9 cellular contexts compared by ENCODE assay signal in genomic region chr6:3209114-3210023, GRCh38. TPM values are rescaled to one million over a fixed set of nuclear protein-coding genes. Genes with fewer than 3 reads are reported as not detected.
DNase-seq lines count a peak whose midpoint lies in the region; ATAC-seq lines count a peak whose summit lies in the region.
"Had no signal": no experiment of that assay in that cellular context is flagged by ENCODE, and none has a peak within 500 bp of the region (broad histone marks: within the 10 kb centered on the region; RNA-seq: fewer than 3 reads in every experiment).

No MANE protein-coding gene starts in this region.

- peaks cover 34% of the 10 kb centered on the region for H3K27me3 Mint-ChIP-seq in activated CD4-positive, alpha-beta T cell treated with anti-CD3 and anti-CD28 coated beads for 36 hours

- CTCF ChIA-PET in activated CD4-positive, alpha-beta T cell treated with anti-CD3 and anti-CD28 coated beads for 36 hours (lab: Charles Lee) = interaction anchor here (0.7 to 3.2 kb wide), 8 partner anchors 15 to 71 kb away, joined by 3 to 17 read pairs (median 4); partner anchors contain the start of genes PSMG4 and TUBB2B

- H3K36me3 Mint-ChIP-seq in activated CD4-positive, alpha-beta T cell treated with anti-CD3 and anti-CD28 coated beads for 36 hours (ENCODE audit: low read depth) = no peaks in the 10 kb centered on the region
- peaks cover 0 to 6% of the 10 kb centered on the region in 2 donors for H3K36me3 Mint-ChIP-seq in activated naive CD4-positive, alpha-beta T cell treated with anti-CD3 and anti-CD28 coated beads, Interleukin-2, amount 50 U/mL, for 72 hours
- H3K36me3 Mint-ChIP-seq: CD8-positive, alpha-beta T cell had no signal

- H3K27ac Mint-ChIP-seq in activated CD4-positive, alpha-beta T cell treated with anti-CD3 and anti-CD28 coated beads for 36 hours = peak overlapping the region; percentile 86
- peak overlapping the region; percentile 73 for H3K27ac Mint-ChIP-seq in activated naive CD4-positive, alpha-beta T cell treated with anti-CD3 and anti-CD28 coated beads, Interleukin-2, amount 50 U/mL, for 72 hours
- H3K27ac Mint-ChIP-seq: CD8-positive, alpha-beta T cell had no signal

- peak; percentile 87 for ATAC-seq in activated CD4-positive, alpha-beta T cell treated with anti-CD3 and anti-CD28 coated beads for 36 hours
- peak; percentile 64 for ATAC-seq in HG02884 (IDR thresholded peaks at IDR 0.05; ENCODE audit: unreplicated experiment)
- ATAC-seq in activated naive CD4-positive, alpha-beta T cell treated with anti-CD3 and anti-CD28 coated beads, Interleukin-2, amount 50 U/mL, for 72 hours = peak; percentile 85 to 90
- ATAC-seq: CD8-positive, alpha-beta T cell had no signal

- POLR2A ChIA-PET in activated CD4-positive, alpha-beta T cell treated with anti-CD3 and anti-CD28 coated beads for 36 hours (lab: Charles Lee) = interaction anchor here (0.6 to 1.0 kb wide), 6 partner anchors 50 to 824 kb away, joined by 3 to 7 read pairs (median 3); partner anchors contain the start of genes BPHL and TUBB2A

- H3K9me3 Mint-ChIP-seq in activated CD4-positive, alpha-beta T cell treated with anti-CD3 and anti-CD28 coated beads for 36 hours (ENCODE audit: low read depth) = no peaks in the 10 kb centered on the region
- H3K9me3 Mint-ChIP-seq in activated naive CD4-positive, alpha-beta T cell treated with anti-CD3 and anti-CD28 coated beads, Interleukin-2, amount 50 U/mL, for 72 hours = peaks cover 0 to 5% of the 10 kb centered on the region in 2 donors
- H3K9me3 Mint-ChIP-seq: CD8-positive, alpha-beta T cell had no signal

- intact Hi-C loops in activated CD4-positive, alpha-beta T cell treated with anti-CD3 and anti-CD28 coated beads for 36 hours (cut with DNase I, micrococcal nuclease) = loop anchor here (1.0 to 5.0 kb wide), 15 partner anchors 19 to 1099 kb away; partner anchors contain the start of genes BPHL (in 2 of the 2), PSMG4 (in 2 of the 2), NQO2 (in 1 of the 2) and RIPK1 (in 1 of the 2)

- H3K4me1 Mint-ChIP-seq in activated CD4-positive, alpha-beta T cell treated with anti-CD3 and anti-CD28 coated beads for 36 hours = peaks cover 28% of the 10 kb centered on the region

- peak; percentile 80 for DNase-seq in activated CD4-positive, alpha-beta T cell treated with anti-CD3 and anti-CD28 coated beads for 36 hours
- no peak for DNase-seq in activated CD4-positive, alpha-beta T cell treated with anti-CD3 and anti-CD28 coated beads, Interleukin-2, amount 50 U/mL, for 1 hour
- DNase-seq in NCI-H774 (lab: John Stamatoyannopoulos, UW) (peak; percentile 69), iPS DF 4.7 (ENCODE audit: extremely low read depth, low spot score) (peak; percentile 99), NOMO-1 treated with dmso at 0.1 percent for 144 hours (lab: John Stamatoyannopoulos, UW; ENCODE audit: unreplicated experiment) (no peak)
- DNase-seq in activated naive CD4-positive, alpha-beta T cell treated with anti-CD3 and anti-CD28 coated beads, Interleukin-2, amount 50 U/mL, for 72 hours (ENCODE audit: low spot score in 2 of 2) = peak; percentile 60 to 76
- peak; percentile 48 to 65 for DNase-seq in stimulated activated CD4-positive, alpha-beta T cell treated with anti-CD3 and anti-CD28 coated beads, Interleukin-2, amount 100 ng/mL, for 48 hours

- peak overlapping the region; percentile 32 for H3K4me3 Mint-ChIP-seq in activated CD4-positive, alpha-beta T cell treated with anti-CD3 and anti-CD28 coated beads for 36 hours
- H3K4me3 Mint-ChIP-seq: CD8-positive, alpha-beta T cell had no signal

RNA-seq across cellular contexts. Expression of gene TUBB2B, which starts 18.1 kb away (rescaled TPM):
- total RNA-seq in activated CD4-positive, alpha-beta T cell treated with anti-CD3 and anti-CD28 coated beads for 36 hours = under 1 TPM in 1 of 2 experiments, not detected in 1; 0.09 TPM
- under 1 TPM in 1 of 2 donors, not detected in 1; 0.43 TPM for total RNA-seq in activated naive CD4-positive, alpha-beta T cell treated with anti-CD3 and anti-CD28 coated beads, Interleukin-2, amount 50 U/mL, for 72 hours

RNA-seq across cellular contexts. Expression of gene PSMG4, which starts 49.4 kb away (rescaled TPM):
- 10 to 100 TPM; 22.2 to 23.2 TPM for total RNA-seq in activated CD4-positive, alpha-beta T cell treated with anti-CD3 and anti-CD28 coated beads for 36 hours
- total RNA-seq in activated naive CD4-positive, alpha-beta T cell treated with anti-CD3 and anti-CD28 coated beads, Interleukin-2, amount 50 U/mL, for 72 hours = 10 to 100 TPM; 14.6 to 37.7 TPM

RNA-seq across cellular contexts. Expression of gene TUBB2A, which starts 52.0 kb away (rescaled TPM):
- 1 to 10 TPM; 1.7 to 1.8 TPM for total RNA-seq in activated CD4-positive, alpha-beta T cell treated with anti-CD3 and anti-CD28 coated beads for 36 hours
- 1 to 10 TPM; 1.8 to 3.8 TPM for total RNA-seq in activated naive CD4-positive, alpha-beta T cell treated with anti-CD3 and anti-CD28 coated beads, Interleukin-2, amount 50 U/mL, for 72 hours

Comparison
In these comparisons a context has a peak if more than half of its experiments do, and no peak if none do; other contexts are left out.
1. DNase-seq: peak in activated CD4-positive, alpha-beta T cell treated with anti-CD3 and anti-CD28 coated beads for 36 hours (single experiment), NCI-H774 (single experiment), activated naive CD4-positive, alpha-beta T cell treated with anti-CD3 and anti-CD28 coated beads, Interleukin-2, amount 50 U/mL, for 72 hours (2 of 2), iPS DF 4.7 (single experiment) and stimulated activated CD4-positive, alpha-beta T cell treated with anti-CD3 and anti-CD28 coated beads, Interleukin-2, amount 100 ng/mL, for 48 hours (2 of 2); none in activated CD4-positive, alpha-beta T cell treated with anti-CD3 and anti-CD28 coated beads, Interleukin-2, amount 50 U/mL, for 1 hour (single experiment) and NOMO-1 treated with dmso at 0.1 percent for 144 hours (single experiment).
2. Peak in every context shown above with its lines, with median percentiles within 50 percentile points of each other: ATAC-seq.